8 cellular contexts compared by ENCODE assay signal in genomic region chr2:218284106-218284811, GRCh38. TPM values are rescaled to one million over a fixed set of nuclear protein-coding genes. Genes with fewer than 3 reads are reported as not detected.
A peak's percentile ranks its signal among the peaks of the same experiment; 100 is the strongest.
DNase-seq lines count a peak whose midpoint lies in the region; ATAC-seq and TF ChIP-seq lines count a peak whose summit lies in the region.

No MANE protein-coding gene starts in this region.

- peak overlapping the region; percentile 17 for H3K4me3 ChIP-seq in brain microvascular endothelial cell (ENCODE audit: low read depth, low read length)
- H3K4me3 ChIP-seq in mucosa of rectum (ENCODE audit: low read length in 2 of 2) = peak overlapping the region in 1 of 2 donors; percentile 28

- peak; percentile 31 for ATAC-seq in HG02610 (IDR thresholded peaks at IDR 0.05; ENCODE audit: unreplicated experiment)

- H3K4me1 ChIP-seq in mucosa of rectum (ENCODE audit: control insufficient read depth in 2 of 2, insufficient read depth in 2 of 2, low read length in 2 of 2) = peaks cover 52 to 57% of the 10 kb centered on the region in 2 donors

- in situ Hi-C loops in Caki2 (cut with HindIII; ENCODE audit: low pct_unique_long_range_greater_than_20kb, low sequenced_read_pairs) (no loop called here), brain microvascular endothelial cell (cut with HindIII; ENCODE audit: low pct_ligation_motif_present, low sequenced_read_pairs) (no loop called here)

- H3K9me3 ChIP-seq in mucosa of rectum (ENCODE audit: control insufficient read depth in 2 of 2, low read length in 2 of 2) = no peaks in the 10 kb centered on the region

- peak overlapping the region; percentile 16 to 34 for H3K9ac ChIP-seq in mucosa of rectum (ENCODE audit: low read depth in 1 of 2, low read length in 2 of 2)

- peaks cover 18% of the 10 kb centered on the region for H3K36me3 ChIP-seq in brain microvascular endothelial cell (replicated peaks)
- H3K36me3 ChIP-seq in mucosa of rectum (ENCODE audit: control insufficient read depth in 2 of 2, insufficient read depth in 2 of 2, low read length in 2 of 2) = peaks cover 29 to 34% of the 10 kb centered on the region in 2 donors

- DNase-seq in Caki2 (ENCODE audit: low read depth) (peak; percentile 39), T1000 (lab: John Stamatoyannopoulos, UW) (peak; percentile 41), brain microvascular endothelial cell (peak; percentile 83), NCI-H1436 treated with DMSO at 0.1 percent for 48 hours (lab: John Stamatoyannopoulos, UW) (no peak), NOMO-1 (lab: John Stamatoyannopoulos, UW; ENCODE audit: unreplicated experiment in 2 of 2) (no peak)

- H3K27ac ChIP-seq in brain microvascular endothelial cell (peak overlapping the region; percentile 55), mucosa of rectum (ENCODE audit: low read depth in 2 of 2, low read length in 2 of 2) (peak overlapping the region; percentile 50 to 76), temporal lobe (ENCODE audit: low read depth, low read length) (peak overlapping the region; percentile 95)

- TF ChIP-seq CTCF in brain microvascular endothelial cell (IDR thresholded peaks at IDR 0.05; ENCODE audit: low read depth, low read length, missing control alignments) = no peak

- H3K27me3 ChIP-seq in brain microvascular endothelial cell (replicated peaks) (no peaks in the 10 kb centered on the region), mucosa of rectum (ENCODE audit: control insufficient read depth in 2 of 2, insufficient read depth in 2 of 2, low read length in 2 of 2) (no peaks in the 10 kb centered on the region)

RNA-seq across cellular contexts. Expression of gene TMBIM1, which starts 8.0 kb away (rescaled TPM):
- total RNA-seq in Caki2 (2014; rRNA removed; shearing (Covaris generic); ENCODE audit: low replicate concordance) = 159 and 177 TPM in 2 replicates
- total RNA-seq in temporal lobe = 8.1 TPM

RNA-seq across cellular contexts. Expression of gene PNKD, which starts 13.9 kb away (rescaled TPM):
- 66.8 and 75.8 TPM in 2 replicates for total RNA-seq in Caki2 (2014; rRNA removed; shearing (Covaris generic); ENCODE audit: low replicate concordance)
- 18.7 TPM for total RNA-seq in temporal lobe

RNA-seq across cellular contexts. Expression of gene AAMP, which starts 14.3 kb away (rescaled TPM):
- total RNA-seq in Caki2 (2014; rRNA removed; shearing (Covaris generic); ENCODE audit: low replicate concordance) = 130 and 189 TPM in 2 replicates
- total RNA-seq in temporal lobe = 94.2 TPM

RNA-seq across cellular contexts. Expression of gene GPBAR1, which starts 23.4 kb away (rescaled TPM):
- total RNA-seq in Caki2 (2014; rRNA removed; shearing (Covaris generic); ENCODE audit: low replicate concordance) = 0.12 TPM in 1 of 2 replicates, not detected in the other
- 0.25 TPM for total RNA-seq in temporal lobe

Comparison
In these comparisons a context has a peak if more than half of its experiments do, and no peak if none do; other contexts are left out.
1. DNase-seq: peak in Caki2 (single experiment), T1000 (single experiment) and brain microvascular endothelial cell (single experiment); none in NCI-H1436 treated with DMSO at 0.1 percent for 48 hours (single experiment) and NOMO-1 (0 of 2).
2. RNA of gene TMBIM1, which starts 8.0 kb away (total RNA-seq): 159 to 177 TPM in Caki2; 8.1 TPM in temporal lobe (single experiment); every median in the first group is over 10 times any median in the second.
3. Peak in every context shown above with its lines, with median percentiles within 50 percentile points of each other: H3K27ac ChIP-seq.